In the genomic region with DNA sequence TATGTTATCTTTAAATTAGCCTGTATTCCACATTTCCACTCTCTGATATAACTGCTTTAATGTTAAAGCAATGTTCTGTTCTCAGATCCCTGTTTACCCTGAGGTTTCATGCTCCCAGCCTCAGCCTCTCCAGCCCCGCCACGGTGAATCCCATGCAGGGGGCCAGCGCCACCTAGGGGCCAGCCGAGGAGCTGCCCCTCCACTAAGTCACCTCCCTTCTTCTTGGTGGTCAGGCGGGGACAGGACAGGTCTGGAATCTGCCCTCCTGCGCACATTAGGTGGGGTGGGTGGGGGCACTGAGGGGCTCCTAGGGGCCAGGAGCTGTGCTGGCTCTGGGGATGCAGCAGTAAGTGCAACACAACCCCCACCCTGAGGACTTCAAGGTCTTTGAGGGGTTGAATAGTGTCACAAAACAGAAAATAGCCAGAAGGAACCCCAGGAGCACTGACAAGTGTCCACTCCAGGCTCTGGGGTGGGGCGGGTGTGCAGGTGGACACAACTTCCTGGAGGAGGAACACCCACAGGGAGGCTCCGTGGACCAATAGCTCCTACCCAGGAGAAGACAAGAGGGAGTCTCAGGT, we compare ENCODE assay signal across 7 cellular contexts.
DNase-seq lines count a peak whose midpoint lies in the region; ATAC-seq and TF ChIP-seq lines count a peak whose summit lies in the region.

No MANE protein-coding gene starts in this region.

- H3K27me3 Mint-ChIP-seq in activated T-helper 17 cell treated with anti-CD3 and anti-CD28 coated beads, Interleukin-2, amount 50 U/mL, for 72 hours = no peaks in the 10 kb centered on the region

- no peak overlapping the region for H3K27ac Mint-ChIP-seq in activated T-helper 17 cell treated with anti-CD3 and anti-CD28 coated beads, Interleukin-2, amount 50 U/mL, for 72 hours

- no peak overlapping the region for H3K4me3 Mint-ChIP-seq in activated T-helper 17 cell treated with anti-CD3 and anti-CD28 coated beads, Interleukin-2, amount 50 U/mL, for 72 hours

- peaks cover 7% of the 10 kb centered on the region for H3K4me1 ChIP-seq in RWPE2 (ENCODE audit: insufficient read depth, poor library complexity, severe bottlenecking)
- H3K4me1 ChIP-seq in suprapubic skin = peaks cover 29% of the 10 kb centered on the region

- H3K36me3 ChIP-seq in RWPE2 (ENCODE audit: low read depth) (no peaks in the 10 kb centered on the region), suprapubic skin (no peaks in the 10 kb centered on the region)

- WGBS in suprapubic skin = 13% methylated on average over 8 of the region's 8 CpGs

- no peaks in the 10 kb centered on the region for H3K36me3 Mint-ChIP-seq in activated T-helper 17 cell treated with anti-CD3 and anti-CD28 coated beads, Interleukin-2, amount 50 U/mL, for 72 hours (ENCODE audit: low read depth)

- peaks cover 28% of the 10 kb centered on the region for H3K4me1 Mint-ChIP-seq in activated T-helper 17 cell treated with anti-CD3 and anti-CD28 coated beads, Interleukin-2, amount 50 U/mL, for 72 hours

- TF ChIP-seq EP300 in suprapubic skin (IDR thresholded peaks at IDR 0.05) = no peak

- H3K27ac ChIP-seq in RWPE2 (ENCODE audit: poor library complexity, severe bottlenecking) = no peak overlapping the region
- no peak overlapping the region for H3K27ac ChIP-seq in suprapubic skin

- DNase-seq in LoVo (ENCODE audit: low spot score) = peak; percentile 81
- DNase-seq in RWPE2 (ENCODE audit: low spot score) = no peak
- peak; percentile 56 for DNase-seq in fibroblast of the conjunctiva (ENCODE audit: low read depth)
- peak in 51 of 56 donors; percentile 7 to 86 (median 62) for DNase-seq in nucleus accumbens (lab: John Stamatoyannopoulos, UW)
- DNase-seq in suprapubic skin (ENCODE audit: low spot score in 2 of 2) = peak; percentile 87 to 90

- H3K27me3 ChIP-seq in RWPE2 (ENCODE audit: insufficient read depth, poor library complexity, severe bottlenecking) (no peaks in the 10 kb centered on the region), suprapubic skin (no peaks in the 10 kb centered on the region)

- TF ChIP-seq CTCF in GM12874 (IDR thresholded peaks at IDR 0.05; ENCODE audit: insufficient read depth, low read depth, low read length) (peak; percentile 98), RWPE2 (IDR thresholded peaks at IDR 0.05; ENCODE audit: poor library complexity, severe bottlenecking) (peak; percentile 98), suprapubic skin (IDR thresholded peaks at IDR 0.05) (peak; percentile 94 to 100)

- H3K9me3 Mint-ChIP-seq in activated T-helper 17 cell treated with anti-CD3 and anti-CD28 coated beads, Interleukin-2, amount 50 U/mL, for 72 hours = no peaks in the 10 kb centered on the region

- H3K4me3 ChIP-seq in RWPE2 (ENCODE audit: severe bottlenecking) = no peak overlapping the region
- H3K4me3 ChIP-seq in suprapubic skin = no peak overlapping the region

- H3K9me3 ChIP-seq in RWPE2 (ENCODE audit: severe bottlenecking) = no peaks in the 10 kb centered on the region
- no peaks in the 10 kb centered on the region for H3K9me3 ChIP-seq in suprapubic skin

- ATAC-seq in RWPE2 (ENCODE audit: low read depth) = peak; percentile 87
- ATAC-seq in activated T-helper 17 cell treated with anti-CD3 and anti-CD28 coated beads, Interleukin-2, amount 50 U/mL, for 72 hours (replicated peaks) = peak; percentile 33

- no peak for TF ChIP-seq POLR2A in suprapubic skin (IDR thresholded peaks at IDR 0.05)
